Comparison of ENCODE assay signal across 20 cellular contexts in the genomic region with DNA sequence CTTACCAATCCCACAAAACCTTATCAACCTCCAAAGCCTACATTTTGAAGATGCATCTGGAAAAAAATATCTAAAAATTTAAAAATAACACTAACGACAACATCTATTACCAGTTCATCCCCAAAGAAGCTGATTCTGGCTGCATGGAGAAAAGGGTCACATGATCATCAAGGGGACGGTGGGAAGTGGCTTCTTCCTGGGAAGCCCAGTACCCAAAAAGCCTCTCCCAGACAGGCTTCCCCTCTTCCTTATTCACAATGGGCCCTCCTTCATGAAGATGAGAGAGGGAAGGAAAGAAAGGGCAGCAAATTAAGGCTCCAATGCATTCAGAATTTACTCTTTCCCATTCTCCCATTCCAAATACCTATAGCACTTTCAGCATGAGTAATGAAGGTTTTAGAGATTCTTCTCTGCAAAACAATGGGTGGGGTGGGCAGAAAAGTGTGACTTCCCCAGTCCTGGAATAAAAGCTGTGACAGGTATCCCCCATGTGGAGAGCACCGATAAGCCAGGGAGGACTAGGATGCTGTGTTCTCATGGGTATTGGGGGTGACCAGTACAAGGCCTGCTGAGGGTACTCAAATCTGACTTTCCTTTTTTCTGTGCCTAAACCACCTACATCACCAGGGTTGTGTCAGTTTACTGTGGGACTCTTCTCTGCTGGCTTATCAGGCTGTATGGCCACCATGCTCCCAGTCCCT.
DNase-seq lines count a peak whose midpoint lies in the region; ATAC-seq and TF ChIP-seq lines count a peak whose summit lies in the region.
"Had no signal": no experiment of that assay in that cellular context is flagged by ENCODE, and none has a peak within 500 bp of the region (broad histone marks: within the 10 kb centered on the region; RNA-seq: fewer than 3 reads in every experiment).

No MANE protein-coding gene starts in this region.

- BruUV-seq in Panc1 (replicated peaks; lab: Mats Ljungman, UMichigan): no TSS peak

- CTCF ChIA-PET in Panc1 (lab: Charles Lee): no interaction called here

- peaks cover 33% of the 10 kb centered on the region for H3K4me1 Mint-ChIP-seq in activated CD4-positive, alpha-beta T cell treated with anti-CD3 and anti-CD28 coated beads, Interleukin-2, amount 10 ng/mL, durations not matched to agents 24 days and 14 days
- H3K4me1 Mint-ChIP-seq in stimulated activated effector memory CD8-positive, alpha-beta T cell treated with anti-CD3 and anti-CD28 coated beads, Interleukin-12 subunit alpha, Interleukin-12 subunit beta, amount 100 ng/mL, for 72 hours: peaks cover 48% of the 10 kb centered on the region
- peaks cover 53% of the 10 kb centered on the region for H3K4me1 Mint-ChIP-seq in activated naive CD8-positive, alpha-beta T cell treated with anti-CD3 and anti-CD28 coated beads, Interleukin-2, amount 50 U/mL, for 24 hours

- no peak for ATAC-seq in Panc1
- ATAC-seq in stimulated activated effector memory CD8-positive, alpha-beta T cell treated with anti-CD3 and anti-CD28 coated beads, Interleukin-12 subunit alpha, Interleukin-12 subunit beta, amount 100 ng/mL, for 72 hours: peak; percentile 64
- no peak for ATAC-seq in HG02623 (IDR thresholded peaks at IDR 0.05; ENCODE audit: unreplicated experiment)
- no peak for ATAC-seq in activated naive CD8-positive, alpha-beta T cell treated with anti-CD3 and anti-CD28 coated beads, Interleukin-2, amount 50 U/mL, for 24 hours
- ATAC-seq: CD8-positive, alpha-beta T cell; GM12878; heart right ventricle; left lobe of liver had no signal

- H3K27ac Mint-ChIP-seq in activated CD4-positive, alpha-beta T cell treated with anti-CD3 and anti-CD28 coated beads, Interleukin-2, amount 10 ng/mL, durations not matched to agents 24 days and 14 days: peak overlapping the region; percentile 57
- peak overlapping the region; percentile 47 for H3K27ac Mint-ChIP-seq in stimulated activated effector memory CD8-positive, alpha-beta T cell treated with anti-CD3 and anti-CD28 coated beads, Interleukin-12 subunit alpha, Interleukin-12 subunit beta, amount 100 ng/mL, for 72 hours
- no peak overlapping the region for H3K27ac Mint-ChIP-seq in activated naive CD8-positive, alpha-beta T cell treated with anti-CD3 and anti-CD28 coated beads, Interleukin-2, amount 50 U/mL, for 24 hours
- H3K27ac Mint-ChIP-seq: CD8-positive, alpha-beta T cell had no signal

- no peaks in the 10 kb centered on the region for H3K36me3 ChIP-seq in Panc1 (ENCODE audit: control insufficient read depth, insufficient read depth, low read length)
- H3K36me3 ChIP-seq: adrenal gland, esophagus squamous epithelium, heart right ventricle, prostate gland had no signal

- peaks cover 17% of the 10 kb centered on the region; the same call in 1 of the 2 replicates for H3K4me1 ChIP-seq in Panc1 (ENCODE audit: control insufficient read depth, insufficient read depth, low read length)
- H3K4me1 ChIP-seq: adrenal gland, prostate gland had no signal

- DNase-seq in activated CD4-positive, alpha-beta T cell treated with anti-CD3 and anti-CD28 coated beads, Interleukin-2, amount 10 ng/mL, durations not matched to agents 24 days and 14 days: no peak
- DNase-seq in activated CD4-positive, alpha-beta T cell treated with anti-CD3 and anti-CD28 coated beads for 48 hours: no peak
- DNase-seq in Panc1 (ENCODE audit: low read depth, low spot score): no peak
- no peak for DNase-seq in epithelial cell of prostate (ENCODE audit: low read depth, low spot score)
- DNase-seq in stimulated activated effector memory CD8-positive, alpha-beta T cell treated with anti-CD3 and anti-CD28 coated beads, Interleukin-12 subunit alpha, Interleukin-12 subunit beta, amount 100 ng/mL, for 72 hours (ENCODE audit: low spot score in 2 of 2): peak in 1 of 2 donors; percentile 62
- no peak for DNase-seq in stimulated activated CD4-positive, alpha-beta T cell treated with anti-CD3 and anti-CD28 coated beads, Interleukin-15, amount 100 ng/mL, for 24 hours
- DNase-seq in activated naive CD8-positive, alpha-beta T cell treated with anti-CD3 and anti-CD28 coated beads, Interleukin-2, amount 50 U/mL, for 24 hours: no peak
- DNase-seq: 8988T; activated CD4-positive, CD25-positive, alpha-beta regulatory T cell treated with anti-CD3 and anti-CD28 coated beads, Interleukin-2, amount 50 U/mL, for 72 hours; activated T-cell treated with anti-CD3 and anti-CD28 coated beads, Interleukin-2, amount 50 U/mL, for 48 hours; adrenal gland; CD8-positive, alpha-beta T cell; esophagus squamous epithelium; heart right ventricle; NCI-H1930; NCI-H526 had no signal

- H3K27ac ChIP-seq in Panc1 (ENCODE audit: low read length) (peak overlapping the region; percentile 10; the same call in 1 of the 2 replicates), epithelial cell of prostate (peak overlapping the region; percentile 66)
- H3K27ac ChIP-seq: adrenal gland, esophagus squamous epithelium, prostate gland had no signal

- no peaks in the 10 kb centered on the region for H3K27me3 Mint-ChIP-seq in activated CD4-positive, alpha-beta T cell treated with anti-CD3 and anti-CD28 coated beads, Interleukin-2, amount 10 ng/mL, durations not matched to agents 24 days and 14 days
- no peaks in the 10 kb centered on the region for H3K27me3 Mint-ChIP-seq in activated naive CD8-positive, alpha-beta T cell treated with anti-CD3 and anti-CD28 coated beads, Interleukin-2, amount 50 U/mL, for 24 hours

- in situ Hi-C loops in Panc1 (cut with HindIII; ENCODE audit: low pct_unique_long_range_greater_than_20kb, low sequenced_read_pairs): loop anchor here (10.0 kb wide), 1 partner anchor 225 kb away; the partner anchor contains the start of gene ZPR1

- no peaks in the 10 kb centered on the region for H3K27me3 ChIP-seq in Panc1 (ENCODE audit: control insufficient read depth, insufficient read depth, low read length)
- H3K27me3 ChIP-seq: adrenal gland, esophagus squamous epithelium, heart right ventricle had no signal

- no peak overlapping the region for H3K4me3 Mint-ChIP-seq in activated CD4-positive, alpha-beta T cell treated with anti-CD3 and anti-CD28 coated beads, Interleukin-2, amount 10 ng/mL, durations not matched to agents 24 days and 14 days
- H3K4me3 Mint-ChIP-seq in stimulated activated effector memory CD8-positive, alpha-beta T cell treated with anti-CD3 and anti-CD28 coated beads, Interleukin-12 subunit alpha, Interleukin-12 subunit beta, amount 100 ng/mL, for 72 hours: peak overlapping the region; percentile 45
- H3K4me3 Mint-ChIP-seq in activated naive CD8-positive, alpha-beta T cell treated with anti-CD3 and anti-CD28 coated beads, Interleukin-2, amount 50 U/mL, for 24 hours: no peak overlapping the region
- H3K4me3 Mint-ChIP-seq: CD8-positive, alpha-beta T cell had no signal

- no peaks in the 10 kb centered on the region for H3K9me3 Mint-ChIP-seq in activated CD4-positive, alpha-beta T cell treated with anti-CD3 and anti-CD28 coated beads, Interleukin-2, amount 10 ng/mL, durations not matched to agents 24 days and 14 days
- H3K9me3 Mint-ChIP-seq in stimulated activated effector memory CD8-positive, alpha-beta T cell treated with anti-CD3 and anti-CD28 coated beads, Interleukin-12 subunit alpha, Interleukin-12 subunit beta, amount 100 ng/mL, for 72 hours: no peaks in the 10 kb centered on the region
- H3K9me3 Mint-ChIP-seq in activated naive CD8-positive, alpha-beta T cell treated with anti-CD3 and anti-CD28 coated beads, Interleukin-2, amount 50 U/mL, for 24 hours: no peaks in the 10 kb centered on the region
- H3K9me3 Mint-ChIP-seq: CD8-positive, alpha-beta T cell had no signal

- H3K4me3 ChIP-seq in Panc1 (ENCODE audit: low read depth in 2 of 2, low read length in 2 of 2): no peak overlapping the region
- H3K4me3 ChIP-seq: adrenal gland, esophagus squamous epithelium, GM12878, heart right ventricle, prostate gland had no signal

- no peaks in the 10 kb centered on the region for H3K9me3 ChIP-seq in Panc1 (ENCODE audit: control insufficient read depth, insufficient read depth, low read depth, low read length)
- H3K9me3 ChIP-seq: adrenal gland, esophagus squamous epithelium, heart right ventricle, prostate gland had no signal

- H3K36me3 Mint-ChIP-seq in activated CD4-positive, alpha-beta T cell treated with anti-CD3 and anti-CD28 coated beads, Interleukin-2, amount 10 ng/mL, durations not matched to agents 24 days and 14 days (ENCODE audit: low read depth): no peaks in the 10 kb centered on the region
- H3K36me3 Mint-ChIP-seq in stimulated activated effector memory CD8-positive, alpha-beta T cell treated with anti-CD3 and anti-CD28 coated beads, Interleukin-12 subunit alpha, Interleukin-12 subunit beta, amount 100 ng/mL, for 72 hours: peaks cover 15% of the 10 kb centered on the region
- peaks cover 1% of the 10 kb centered on the region for H3K36me3 Mint-ChIP-seq in activated naive CD8-positive, alpha-beta T cell treated with anti-CD3 and anti-CD28 coated beads, Interleukin-2, amount 50 U/mL, for 24 hours (ENCODE audit: low read depth)

- POLR2A ChIA-PET in Panc1 (lab: Charles Lee): no interaction called here

- TF ChIP-seq CTCF in Panc1 (IDR thresholded peaks at IDR 0.05): no peak

- intact Hi-C loops in activated CD4-positive, alpha-beta T cell treated with anti-CD3 and anti-CD28 coated beads, Interleukin-2, amount 10 ng/mL, durations not matched to agents 24 days and 14 days (cut with micrococcal nuclease): loop anchor here (2.0 kb wide), 1 partner anchor 31 kb away; no protein-coding TSS in a partner anchor
- intact Hi-C loops in Panc1 (cut with micrococcal nuclease; ENCODE audit: unreplicated experiment): no loop called here
